21 cellular contexts compared by ENCODE assay signal in genomic region chr17:31448467-31449077, GRCh38. TPM values are rescaled to one million over a fixed set of nuclear protein-coding genes. Genes with fewer than 3 reads are reported as not detected.
DNase-seq lines count a peak whose midpoint lies in the region; ATAC-seq, FAIRE-seq and TF ChIP-seq lines count a peak whose summit lies in the region.
"Had no signal": no experiment of that assay in that cellular context is flagged by ENCODE, and none has a peak within 500 bp of the region (broad histone marks: within the 10 kb centered on the region; RNA-seq: fewer than 3 reads in every experiment).

No MANE protein-coding gene starts in this region.

- no peaks in the 10 kb centered on the region for H3K36me3 ChIP-seq in HEK293 (ENCODE audit: control insufficient read depth in 2 of 2, insufficient read depth in 1 of 2, low read length in 2 of 2)
- no peaks in the 10 kb centered on the region for H3K36me3 ChIP-seq in K562 (ENCODE audit: control insufficient read depth, insufficient read depth, low read length)
- H3K36me3 ChIP-seq: spleen had no signal

- no peaks in the 10 kb centered on the region for H3K4me1 Mint-ChIP-seq in T-cell

- H3K36me3 Mint-ChIP-seq in T-cell, result no peaks in the 10 kb centered on the region
- H3K36me3 Mint-ChIP-seq: activated naive CD8-positive, alpha-beta T cell had no signal

- CTCF ChIA-PET in AG04450 (lab: Charles Lee) (interaction anchor here (0.7 to 1.6 kb wide), 4 partner anchors 11 to 394 kb away, joined by 3 to 6 read pairs (median 4); no protein-coding TSS in a partner anchor), HEK293 (lab: Yijun Ruan, JAX) (interaction anchor here (0.7 to 4.9 kb wide), 6 partner anchors 8 to 82 kb away, joined by 3 to 23 read pairs (median 4); no protein-coding TSS in a partner anchor), K562 (lab: Yijun Ruan, JAX; ENCODE audit: low intra/inter-chr PET ratio) (no interaction called here), T-cell (lab: Charles Lee) (interaction anchor here (0.5 to 0.6 kb wide), 3 partner anchors 214 to 1627 kb away, joined by 3 to 6 read pairs (median 4); no protein-coding TSS in a partner anchor)

- TF ChIP-seq EP300 in K562 (IDR thresholded peaks at IDR 0.05; ENCODE audit: low read length), result no peak

- in situ Hi-C loops in K562 (cut with MboI), result no loop called here

- ATAC-seq in K562, result no peak
- ATAC-seq in T-cell (replicated peaks in 1 of 4), result no peak
- ATAC-seq in left lobe of liver, result no peak
- ATAC-seq: activated T-cell treated with anti-CD3 and anti-CD28 coated beads, Interleukin-2, amount 50 U/mL, for 4 hours; mucosa of descending colon had no signal

- peak; percentile 32 for DNase-seq in AG04450 (ENCODE audit: low read depth, low spot score)
- DNase-seq in K562 (ENCODE audit: extremely low read depth in 1 of 4, low spot score in 3 of 4), result no peak
- DNase-seq in left kidney (ENCODE audit: low read depth, low spot score), result peak; percentile 47
- DNase-seq in T-cell, result no peak
- DNase-seq in NCI-H146 (lab: John Stamatoyannopoulos, UW), result no peak
- DNase-seq in iPS-NIHi7 (ENCODE audit: extremely low spot score), result no peak
- DNase-seq in left lobe of liver (ENCODE audit: low spot score), result no peak
- DNase-seq: ACHN; activated CD4-positive, alpha-beta T cell treated with anti-CD3 and anti-CD28 coated beads, Interleukin-2, amount 50 U/mL, for 4 hours; activated T-cell treated with anti-CD3 and anti-CD28 coated beads, Interleukin-2, amount 50 U/mL, for 4 hours; kidney; mucosa of descending colon; NCI-H187; NCI-H524 treated with DMSO at 0.1 percent for 48 hours; spleen; stimulated activated naive CD4-positive, alpha-beta T cell treated with Interleukin-2 at 50 U/mL for 16 hours had no signal

- no peaks in the 10 kb centered on the region for H3K4me1 ChIP-seq in HEK293 (ENCODE audit: control insufficient read depth, insufficient read depth, low read length)
- peaks cover 0 to 5% of the 10 kb centered on the region in 2 experiments; a peak in 1 of 5 replicates for H3K4me1 ChIP-seq in K562 (replicated peaks in 1 of 2; ENCODE audit: control insufficient read depth in 2 of 2, insufficient read depth in 2 of 2, low read length in 2 of 2)
- H3K4me1 ChIP-seq: parathyroid adenoma had no signal

- H3K27ac Mint-ChIP-seq in T-cell, result no peak overlapping the region
- H3K27ac Mint-ChIP-seq: activated naive CD8-positive, alpha-beta T cell had no signal

- POLR2A ChIA-PET in AG04450 (lab: Yijun Ruan, JAX) (no interaction called here), HEK293 (lab: Yijun Ruan, JAX) (no interaction called here), K562 (lab: Yijun Ruan, JAX) (interaction anchor here (0.5 kb wide), 1 partner anchor 19 kb away, joined by 4 read pairs; no protein-coding TSS in a partner anchor), T-cell (lab: Charles Lee) (no interaction called here)

- no peaks in the 10 kb centered on the region for H3K27me3 Mint-ChIP-seq in T-cell
- H3K27me3 Mint-ChIP-seq: activated naive CD8-positive, alpha-beta T cell had no signal

- no peak for TF ChIP-seq POLR2A in K562 (conservative IDR thresholded peaks at IDR 0.05)

- H2AFZ ChIP-seq in K562 (ENCODE audit: low read depth, low read length), result no peak overlapping the region
- H2AFZ ChIP-seq: parathyroid adenoma had no signal

- no peak for TF ChIP-seq CTCF in AG04450 (IDR thresholded peaks at IDR 0.05; ENCODE audit: low read depth, low read length)
- no peak for TF ChIP-seq CTCF in HEK293 (tag by site-specific recombination; IDR thresholded peaks at IDR 0.05)
- TF ChIP-seq CTCF in K562 (IDR thresholded peaks at IDR 0.05 in 2 of 3, conservative IDR thresholded peaks at IDR 0.05 in 1 of 3; ENCODE audit: insufficient read depth in 2 of 3, low read depth in 1 of 3, low read length in 3 of 3), result no peak

- no peaks in the 10 kb centered on the region for H3K9me3 Mint-ChIP-seq in T-cell
- H3K9me3 Mint-ChIP-seq: activated T-cell treated with anti-CD3 and anti-CD28 coated beads, Interleukin-2, amount 50 U/mL, for 4 hours had no signal

- H3K9ac ChIP-seq in K562 (ENCODE audit: insufficient read depth in 1 of 2, low read depth in 2 of 2, low read length in 2 of 2), result no peak overlapping the region
- H3K9ac ChIP-seq: parathyroid adenoma had no signal

- H3K4me2 ChIP-seq in K562 (ENCODE audit: insufficient read depth, low read length), result no peak overlapping the region

- BruUV-seq in K562 (replicated peaks; lab: Mats Ljungman, UMichigan), result no TSS peak

- no peaks in the 10 kb centered on the region for H3K9me1 ChIP-seq in K562 (ENCODE audit: control insufficient read depth, insufficient read depth, low read length)

- intact Hi-C loops in K562 (cut with micrococcal nuclease), result no loop called here

- WGBS in K562 (ENCODE audit: insufficient coverage, low coverage, missing lambda C conversion rate), result 36% methylated on average over 5 of the region's 5 CpGs

- peaks cover 7% of the 10 kb centered on the region for H3K27me3 ChIP-seq in AG04450 (ENCODE audit: control insufficient read depth, insufficient read depth, low read length)
- 0 out of 5 replicates have a peak, but pooled peaks cover 0 to 12% of the 10 kb centered on the region in 2 experiments for H3K27me3 ChIP-seq in K562 (ENCODE audit: control insufficient read depth in 2 of 2, insufficient read depth in 2 of 2, low read length in 2 of 2)
- H3K27me3 ChIP-seq: spleen had no signal

- H3K4me3 ChIP-seq in AG04450 (ENCODE audit: low read depth, low read length) (no peak overlapping the region), HEK293 (ENCODE audit: low read depth, low read length) (no peak overlapping the region), K562 (no peak overlapping the region)
- H3K4me3 ChIP-seq: mucosa of descending colon, SK-N-MC, spleen had no signal

- H3K4me3 Mint-ChIP-seq in T-cell, result no peak overlapping the region
- H3K4me3 Mint-ChIP-seq: activated naive CD8-positive, alpha-beta T cell; activated T-cell treated with anti-CD3 and anti-CD28 coated beads, Interleukin-2, amount 50 U/mL, for 4 hours had no signal

- no peaks in the 10 kb centered on the region for H4K20me1 ChIP-seq in K562 (replicated peaks; ENCODE audit: control insufficient read depth, insufficient read depth, low read length)

- no peak for TF ChIP-seq RAD21 in K562 (CRISPR knock-in tag; conservative IDR thresholded peaks at IDR 0.05 in 1 of 2, IDR thresholded peaks at IDR 0.05 in 1 of 2)

- no peaks in the 10 kb centered on the region for H3K79me2 ChIP-seq in K562 (ENCODE audit: control insufficient read depth, insufficient read depth, low read length)

- no peaks in the 10 kb centered on the region; the same call in 1 of the 2 replicates for H3K9me3 ChIP-seq in AG04450 (ENCODE audit: control insufficient read depth, insufficient read depth, low read length)
- H3K9me3 ChIP-seq in HEK293 (ENCODE audit: control insufficient read depth, insufficient read depth, low read depth, low read length), result no peaks in the 10 kb centered on the region
- no peaks in the 10 kb centered on the region for H3K9me3 ChIP-seq in K562 (replicated peaks; ENCODE audit: control insufficient read depth, insufficient read depth, low read depth, low read length)
- H3K9me3 ChIP-seq: mucosa of descending colon, spleen had no signal

- H3K27ac ChIP-seq in AG04450 (ENCODE audit: low read depth, low read length) (no peak overlapping the region), HEK293 (ENCODE audit: extremely low read depth, low read depth, low read length) (no peak overlapping the region), K562 (ENCODE audit: extremely low read depth, low read depth, low read length) (no peak overlapping the region)
- H3K27ac ChIP-seq: parathyroid adenoma, SK-N-MC, spleen had no signal

- no peak for FAIRE-seq in K562 (lab: Jason Lieb, UNC)
- FAIRE-seq: endometrium, kidney had no signal

TF ChIP-seq in HEK293, 187 proteins besides CTCF, POLR2A, EP300 and RAD21 (continues in another document):
- no peak for TF ChIP-seq ZNF558 (tag by site-specific recombination; IDR thresholded peaks at IDR 0.05)
- no peak for TF ChIP-seq ZNF404 (tag by site-specific recombination; IDR thresholded peaks at IDR 0.05)
- no peak for TF ChIP-seq ZNF366 (tag by site-specific recombination; conservative IDR thresholded peaks at IDR 0.05)
- no peak for TF ChIP-seq KLF9 (tag by site-specific recombination; IDR thresholded peaks at IDR 0.05; ENCODE audit: low read depth)
- no peak for TF ChIP-seq OVOL3 (tag by site-specific recombination; IDR thresholded peaks at IDR 0.05)
- no peak for TF ChIP-seq ZNF112 (tag by site-specific recombination; IDR thresholded peaks at IDR 0.05)

TF ChIP-seq in K562, 482 proteins besides CTCF, POLR2A, EP300 and RAD21:
- TF ChIP-seq THRAP3 (IDR thresholded peaks at IDR 0.05; ENCODE audit: borderline replicate concordance), result no peak
- TF ChIP-seq RBM25 (IDR thresholded peaks at IDR 0.05; ENCODE audit: low read depth, low read length, severe bottlenecking), result peak; percentile 80
- peak; percentile 66 for TF ChIP-seq ZFP36 (IDR thresholded peaks at IDR 0.05; ENCODE audit: low read depth, low read length, partially characterized antibody)
- TF ChIP-seq BCOR (IDR thresholded peaks at IDR 0.05), result 0 out of 2 replicates have a peak, but pooled peaks have one; percentile 37

RNA-seq across cellular contexts. Expression of gene RAB11FIP4, which starts 57.1 kb away (rescaled TPM):
- 0.32 and 0.58 TPM in 2 replicates for polyA plus RNA-seq in AG04450 (2011; rRNA removed)
- 0.30 and 2.2 TPM in 2 replicates for polyA minus RNA-seq in AG04450 (2011; rRNA and poly(A)+ RNA removed)
- total RNA-seq in K562 (2011; cell fraction: chromatin; rRNA removed; ENCODE audit: low replicate concordance), result 9.2 and 21.1 TPM in 2 replicates
- total RNA-seq in K562 (2011; cell fraction: nucleolus; rRNA removed), result 12.4 and 14.0 TPM in 2 replicates
- total RNA-seq in K562 (2011; cell fraction: nucleoplasm; rRNA removed), result 9.8 and 10.8 TPM in 2 replicates
- 14.2 and 16.6 TPM in 2 replicates for total RNA-seq in K562 (2014; rRNA removed)
- total RNA-seq in K562 (2014; rRNA removed; fragmentation: Illumina TruSeq; extraction: Trizol), result 5.8 and 7.0 TPM in 2 replicates
- 9.8 and 11.5 TPM in 2 replicates for total RNA-seq in K562 (2015; rRNA removed; fragmentation: Illumina TruSeq; extraction: Trizol)
- 12.0 and 12.3 TPM in 2 replicates for total RNA-seq in K562 (2021)
- polyA plus RNA-seq in K562 (2011; rRNA removed), result 6.2 and 10.5 TPM in 2 replicates
- polyA plus RNA-seq in K562 (2011; cell fraction: cytosol; rRNA removed), result 5.7 and 10.3 TPM in 2 replicates
- 8.2 and 16.3 TPM in 2 replicates for polyA plus RNA-seq in K562 (2011; cell fraction: nucleus; rRNA removed)
- polyA plus RNA-seq in K562 (2012), result 8.3 and 12.2 TPM in 2 replicates
- polyA plus RNA-seq in K562 (2014; fragmentation: Illumina TruSeq; extraction: Trizol), result 8.1 and 8.9 TPM in 2 replicates
- polyA plus RNA-seq in K562 (2014; fragmentation: Nextera tagmentation; extraction: Ambion mirVana), result under 1 TPM; 0.62 to 0.66 TPM
- polyA plus RNA-seq in K562 (2014; rRNA removed), result 7.9 TPM in 2 replicates
- polyA minus RNA-seq in K562 (2011; rRNA and poly(A)+ RNA removed), result 13.4 and 22.4 TPM in 2 replicates
- 5.8 and 12.3 TPM in 2 replicates for polyA minus RNA-seq in K562 (2011; cell fraction: cytosol; rRNA and poly(A)+ RNA removed)
- polyA minus RNA-seq in K562 (2011; cell fraction: nucleus; rRNA and poly(A)+ RNA removed), result 9.4 and 11.8 TPM in 2 replicates
- 10 to 100 TPM; 45.6 to 72.6 (median 50.1) TPM for total RNA-seq in T-cell
- 6.5 TPM for total RNA-seq in left lobe of liver

Comparison
In these comparisons a context has a peak if more than half of its experiments do, and no peak if none do; other contexts are left out.
1. DNase-seq: peak in AG04450 (single experiment) and left kidney (single experiment); none in K562 (0 of 4), T-cell (0 of 34), NCI-H146 (single experiment), iPS-NIHi7 (single experiment) and left lobe of liver (single experiment).